Comparison of ENCODE assay signal across 9 cellular contexts in the genomic region with DNA sequence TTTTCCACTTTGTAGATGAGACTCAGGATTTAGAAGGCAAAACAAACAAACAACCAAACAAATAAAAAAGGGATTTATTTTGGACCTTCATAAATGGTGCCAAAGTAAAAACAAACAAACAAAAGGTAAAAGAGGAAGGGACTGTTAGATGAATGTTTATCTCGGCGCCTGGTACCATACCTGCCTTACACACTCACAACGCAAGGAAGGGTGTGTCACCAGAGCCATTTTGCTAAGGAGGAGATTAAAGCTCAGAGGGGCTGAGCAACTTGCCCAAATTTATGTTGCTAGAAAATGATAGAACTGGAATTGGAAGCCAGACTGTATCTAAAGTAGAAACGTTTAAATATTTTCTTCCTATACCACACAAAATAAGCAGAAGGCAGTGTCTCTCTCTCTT. TPM values are rescaled to one million over a fixed set of nuclear protein-coding genes. Genes with fewer than 3 reads are reported as not detected.
DNase-seq lines count a peak whose midpoint lies in the region; ATAC-seq and TF ChIP-seq lines count a peak whose summit lies in the region.
"Had no signal": no experiment of that assay in that cellular context is flagged by ENCODE, and none has a peak within 500 bp of the region (broad histone marks: within the 10 kb centered on the region; RNA-seq: fewer than 3 reads in every experiment).

No MANE protein-coding gene starts in this region.

- peak overlapping the region; percentile 71 for H2AFZ ChIP-seq in OCI-LY3 (ENCODE audit: low read depth, low read length)
- H2AFZ ChIP-seq in parathyroid adenoma, result peak overlapping the region; percentile 45

- TF ChIP-seq POLR2A in gastroesophageal sphincter (IDR thresholded peaks at IDR 0.05) (no peak), body of pancreas (IDR thresholded peaks at IDR 0.05) (no peak)

- no peaks in the 10 kb centered on the region for H4K20me1 ChIP-seq in OCI-LY3 (ENCODE audit: insufficient read depth, low read length)

- H3K27me3 ChIP-seq in OCI-LY3 (ENCODE audit: low read depth, low read length), result peaks cover 10% of the 10 kb centered on the region; the same call in 1 of the 2 replicates
- H3K27me3 ChIP-seq in duodenal mucosa (ENCODE audit: control insufficient read depth in 1 of 2, insufficient read depth in 2 of 2, low read length in 2 of 2), result no peaks in the 10 kb centered on the region
- H3K27me3 ChIP-seq in parathyroid adenoma (ENCODE audit: control insufficient read depth, insufficient read depth, low read length), result no peaks in the 10 kb centered on the region
- no peaks in the 10 kb centered on the region for H3K27me3 ChIP-seq in gastroesophageal sphincter
- no peaks in the 10 kb centered on the region for H3K27me3 ChIP-seq in body of pancreas
- H3K27me3 ChIP-seq: testis had no signal

- intact Hi-C loops in body of pancreas (cut with DNase I), result no loop called here

- TF ChIP-seq CTCF in GM12865 (IDR thresholded peaks at IDR 0.05; ENCODE audit: insufficient read depth, low read depth, low read length, missing control alignments), result no peak
- TF ChIP-seq CTCF in OCI-LY3 (IDR thresholded peaks at IDR 0.05; ENCODE audit: low read depth, low read length), result no peak
- no peak for TF ChIP-seq CTCF in parathyroid adenoma (IDR thresholded peaks at IDR 0.05)
- TF ChIP-seq CTCF in gastroesophageal sphincter (IDR thresholded peaks at IDR 0.05), result no peak
- TF ChIP-seq CTCF in body of pancreas (IDR thresholded peaks at IDR 0.05), result no peak

- H3K4me2 ChIP-seq in OCI-LY3 (ENCODE audit: low read length) (peak overlapping the region; percentile 74), parathyroid adenoma (ENCODE audit: low read length) (peak overlapping the region; percentile 61)

- H3K9ac ChIP-seq in OCI-LY3 (ENCODE audit: low read length) (peak overlapping the region; percentile 28), duodenal mucosa (ENCODE audit: low read depth in 1 of 2, low read length in 2 of 2) (no peak overlapping the region), parathyroid adenoma (no peak overlapping the region)

- H3K4me3 ChIP-seq in GM12865 (ENCODE audit: low read depth, low read length) (peak overlapping the region; percentile 44; the same call in 1 of the 2 replicates), OCI-LY3 (ENCODE audit: low read length) (peak overlapping the region; percentile 75), duodenal mucosa (ENCODE audit: low read depth in 1 of 2, low read length in 2 of 2) (peak overlapping the region; percentile 65 to 70), parathyroid adenoma (ENCODE audit: low read depth, low read length) (peak overlapping the region; percentile 37), gastroesophageal sphincter (peak overlapping the region in 1 of 2 donors; percentile 20), body of pancreas (no peak overlapping the region)
- H3K4me3 ChIP-seq: testis had no signal

- TF ChIP-seq EP300 in gastroesophageal sphincter (IDR thresholded peaks at IDR 0.05), result no peak

- H3K9me3 ChIP-seq in OCI-LY3 (ENCODE audit: insufficient read depth, low read length) (no peaks in the 10 kb centered on the region), duodenal mucosa (ENCODE audit: control insufficient read depth in 1 of 2, low read length in 2 of 2) (no peaks in the 10 kb centered on the region), parathyroid adenoma (ENCODE audit: control insufficient read depth, low read length) (no peaks in the 10 kb centered on the region), gastroesophageal sphincter (no peaks in the 10 kb centered on the region), body of pancreas (no peaks in the 10 kb centered on the region)
- H3K9me3 ChIP-seq: testis had no signal

- H3K27ac ChIP-seq in OCI-LY3 (ENCODE audit: low read length), result no peak overlapping the region
- H3K27ac ChIP-seq in duodenal mucosa (ENCODE audit: low read depth, low read length), result no peak overlapping the region
- H3K27ac ChIP-seq in parathyroid adenoma, result peak overlapping the region; percentile 98
- no peak overlapping the region for H3K27ac ChIP-seq in gastroesophageal sphincter
- no peak overlapping the region for H3K27ac ChIP-seq in body of pancreas
- H3K27ac ChIP-seq: testis had no signal

- H3K4me1 ChIP-seq in OCI-LY3 (ENCODE audit: low read length) (peaks cover 13% of the 10 kb centered on the region), duodenal mucosa (ENCODE audit: control insufficient read depth in 1 of 2, insufficient read depth in 2 of 2, low read length in 2 of 2) (peaks cover 5 to 9% of the 10 kb centered on the region in 2 donors), parathyroid adenoma (peaks cover 27% of the 10 kb centered on the region), gastroesophageal sphincter (peaks cover 0 to 22% (median 3%) of the 10 kb centered on the region in 3 donors), body of pancreas (peaks cover 9% of the 10 kb centered on the region)

- ATAC-seq in gastroesophageal sphincter (no peak), body of pancreas (no peak)

- H3K79me2 ChIP-seq in OCI-LY3 (ENCODE audit: low read length) (no peaks in the 10 kb centered on the region), parathyroid adenoma (no peaks in the 10 kb centered on the region)

- DNase-seq in GM12865 (ENCODE audit: low read depth) (no peak), CD1c-positive myeloid dendritic cell (ENCODE audit: extremely low spot score) (no peak), body of pancreas (no peak)
- DNase-seq: SHP77 had no signal

- 23 to 38% methylated on average over 4 of the region's 4 CpGs for WGBS in gastroesophageal sphincter (ENCODE audit: low coverage in 1 of 2), 2 donors
- 25 to 28% methylated on average over 4 of the region's 4 CpGs for WGBS in body of pancreas, 2 donors

- no peaks in the 10 kb centered on the region for H3K36me3 ChIP-seq in OCI-LY3 (replicated peaks; ENCODE audit: low read depth, low read length)
- H3K36me3 ChIP-seq in duodenal mucosa (ENCODE audit: control insufficient read depth in 1 of 2, insufficient read depth in 2 of 2, low read length in 2 of 2), result no peaks in the 10 kb centered on the region
- H3K36me3 ChIP-seq in parathyroid adenoma (ENCODE audit: control insufficient read depth, insufficient read depth, low read length), result no peaks in the 10 kb centered on the region
- no peaks in the 10 kb centered on the region for H3K36me3 ChIP-seq in gastroesophageal sphincter
- H3K36me3 ChIP-seq in body of pancreas (replicated peaks in 1 of 2; ENCODE audit: insufficient read depth in 1 of 2, low read depth in 2 of 2), result no peaks in the 10 kb centered on the region

RNA-seq across cellular contexts. Expression of gene BOD1L1, which starts 29.5 kb away (rescaled TPM):
- total RNA-seq in gastroesophageal sphincter (10 to 100 TPM; 34.6 to 45.3 (median 35.4) TPM), body of pancreas (10 to 100 TPM; 28.5 to 31.0 TPM)

Comparison
In these comparisons a context has a peak if more than half of its experiments do, and no peak if none do; other contexts are left out.
1. H3K4me3 ChIP-seq: peak in GM12865 (single experiment), OCI-LY3 (single experiment), duodenal mucosa (2 of 2) and parathyroid adenoma (single experiment); none in body of pancreas (0 of 2).